In genomic region chr11:62420882-62421281, GRCh38 we compare ENCODE assay signal across 25 cellular contexts. TPM values are rescaled to one million over a fixed set of nuclear protein-coding genes. Genes with fewer than 3 reads are reported as not detected.
"Had no signal": no experiment of that assay in that cellular context is flagged by ENCODE, and none has a peak within 500 bp of the region (broad histone marks: within the 10 kb centered on the region; RNA-seq: fewer than 3 reads in every experiment).

No MANE protein-coding gene starts in this region.

- H3K36me3 ChIP-seq: esophagus muscularis mucosa, gastrocnemius medialis, heart right ventricle, ovary, suprapubic skin, thyroid gland had no signal

- H3K9me3 ChIP-seq: esophagus muscularis mucosa, gastrocnemius medialis, heart right ventricle, mucosa of descending colon, ovary, suprapubic skin, thyroid gland had no signal

- DNase-seq: effector memory CD8-positive, alpha-beta T cell; gastrocnemius medialis; heart right ventricle; hypothalamus; kidney glomerular epithelial cell; mesendoderm; naive thymus-derived CD8-positive, alpha-beta T cell; nucleus accumbens; ovary; right cardiac atrium; stimulated activated CD4-positive, alpha-beta T cell treated with anti-CD3 and anti-CD28 coated beads, Interleukin-4, amount 100 ng/mL, for 1 hour; stimulated activated CD8-positive, alpha-beta memory T cell treated with anti-CD3 and anti-CD28 coated beads, Interleukin-4, amount 100 ng/mL, for 48 hours; stimulated activated naive CD8-positive, alpha-beta T cell treated with anti-CD3 and anti-CD28 coated beads, Interleukin-15, Interleukin-2, amounts not matched to agents 100 U/mL and 50 U/mL, for 24 hours; thyroid gland had no signal

- ATAC-seq: effector memory CD8-positive, alpha-beta T cell; gastrocnemius medialis; heart right ventricle; mucosa of descending colon; naive thymus-derived CD8-positive, alpha-beta T cell; right cardiac atrium; stimulated activated effector memory CD8-positive, alpha-beta T cell treated with anti-CD3 and anti-CD28 coated beads, Interleukin-12 subunit alpha, Interleukin-12 subunit beta, amount 100 ng/mL, for 72 hours; stimulated activated naive CD8-positive, alpha-beta T cell treated with anti-CD3 and anti-CD28 coated beads, Interleukin-15, Interleukin-2, amounts not matched to agents 100 U/mL and 50 U/mL, for 24 hours had no signal

- H3K27me3 Mint-ChIP-seq: naive thymus-derived CD8-positive, alpha-beta T cell had no signal

- H3K9me3 Mint-ChIP-seq: effector memory CD8-positive, alpha-beta T cell; naive thymus-derived CD8-positive, alpha-beta T cell; neural crest cell; stimulated activated effector memory CD8-positive, alpha-beta T cell treated with anti-CD3 and anti-CD28 coated beads, Interleukin-12 subunit alpha, Interleukin-12 subunit beta, amount 100 ng/mL, for 72 hours had no signal

- H3K4me1 ChIP-seq: gastrocnemius medialis had no signal

- H3K4me3 ChIP-seq: esophagus muscularis mucosa, gastrocnemius medialis, heart right ventricle, mucosa of descending colon, ovary, suprapubic skin, thyroid gland had no signal

- H3K27ac ChIP-seq: epithelial cell of prostate, gastrocnemius medialis, ovary, suprapubic skin, thyroid gland had no signal

- H3K4me3 Mint-ChIP-seq: effector memory CD8-positive, alpha-beta T cell; naive thymus-derived CD8-positive, alpha-beta T cell; neural crest cell; stimulated activated effector memory CD8-positive, alpha-beta T cell treated with anti-CD3 and anti-CD28 coated beads, Interleukin-12 subunit alpha, Interleukin-12 subunit beta, amount 100 ng/mL, for 72 hours had no signal

- H3K27me3 ChIP-seq: esophagus muscularis mucosa, gastrocnemius medialis, heart right ventricle, ovary, suprapubic skin, thyroid gland had no signal

- H3K36me3 Mint-ChIP-seq: naive thymus-derived CD8-positive, alpha-beta T cell had no signal

- H3K27ac Mint-ChIP-seq: effector memory CD8-positive, alpha-beta T cell; stimulated activated effector memory CD8-positive, alpha-beta T cell treated with anti-CD3 and anti-CD28 coated beads, Interleukin-12 subunit alpha, Interleukin-12 subunit beta, amount 100 ng/mL, for 72 hours had no signal

RNA-seq across cellular contexts. Expression of gene SCGB1A1, which starts 2.0 kb away (rescaled TPM):
- total RNA-seq: fibroblast of villous mesenchyme; gastrocnemius medialis; heart right ventricle; liver; lung microvascular endothelial cell; mucosa of descending colon; naive thymus-derived CD8-positive, alpha-beta T cell; neural crest cell; posterior vena cava; right cardiac atrium; suprapubic skin; thyroid gland; ureter had no signal
- polyA plus RNA-seq: liver; naive thymus-derived CD8-positive, alpha-beta T cell; ovary; right cardiac atrium had no signal
